In the genomic region with DNA sequence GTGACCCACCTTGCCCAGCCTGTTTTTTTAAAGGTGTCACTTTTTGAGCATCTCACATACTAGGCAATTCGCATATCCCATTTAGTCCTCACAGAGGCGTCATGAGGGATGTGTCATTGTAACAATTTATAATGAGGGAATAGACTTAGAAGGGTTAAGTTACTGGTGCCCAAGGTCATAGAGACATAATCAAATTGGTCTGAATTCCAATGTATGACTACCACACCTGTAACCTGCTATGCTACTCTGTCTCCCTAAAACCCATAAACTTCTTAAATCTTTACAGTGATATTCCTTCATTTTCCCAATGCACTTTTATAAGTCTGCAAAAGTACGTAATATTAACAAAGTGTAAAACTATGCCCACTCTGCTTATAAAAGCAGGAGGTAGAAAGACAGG, we compare ENCODE assay signal across 20 cellular contexts. TPM values are rescaled to one million over a fixed set of nuclear protein-coding genes. Genes with fewer than 3 reads are reported as not detected.
DNase-seq lines count a peak whose midpoint lies in the region; ATAC-seq and TF ChIP-seq lines count a peak whose summit lies in the region.
"Had no signal": no experiment of that assay in that cellular context is flagged by ENCODE, and none has a peak within 500 bp of the region (broad histone marks: within the 10 kb centered on the region; RNA-seq: fewer than 3 reads in every experiment).

No MANE protein-coding gene starts in this region.

- DNase-seq in PC-3 (peak; percentile 14), mesothelial cell of epicardium (ENCODE audit: low spot score in 2 of 2, unreplicated experiment in 2 of 2) (no peak), retina (no peak), mucosa of descending colon (no peak)
- no peak for DNase-seq in effector memory CD8-positive, alpha-beta T cell
- DNase-seq in stimulated activated effector memory CD8-positive, alpha-beta T cell treated with anti-CD3 and anti-CD28 coated beads, Interleukin-12 subunit alpha, Interleukin-12 subunit beta, amount 100 ng/mL, for 72 hours (ENCODE audit: low spot score in 2 of 2) = no peak
- DNase-seq in stimulated activated CD8-positive, alpha-beta memory T cell treated with anti-CD3 and anti-CD28 coated beads, Interleukin-4, amount 100 ng/mL, for 48 hours = no peak
- DNase-seq in effector CD8-positive, alpha-beta T cell (lab: John Stamatoyannopoulos, UW) = no peak
- DNase-seq: CD4-positive, alpha-beta T cell; COR-L47; DMS79; KBM-7; NCI-H1092 treated with DMSO at 0.1 percent for 48 hours; NCI-H2029 treated with DMSO at 0.1 percent for 48 hours; NCI-H226; NCI-H510A treated with DMSO at 0.1 percent for 48 hours; NCI-H748 treated with DMSO at 0.1 percent for 48 hours; NK-92 treated with Interleukin-12 subunit alpha and Interleukin-12 subunit beta, amount 100 ng/mL, for 24 hours; Peyer's patch had no signal

- ATAC-seq in PC-3 (no peak), mucosa of descending colon (no peak)
- no peak for ATAC-seq in effector memory CD8-positive, alpha-beta T cell (replicated peaks)
- ATAC-seq in stimulated activated effector memory CD8-positive, alpha-beta T cell treated with anti-CD3 and anti-CD28 coated beads, Interleukin-12 subunit alpha, Interleukin-12 subunit beta, amount 100 ng/mL, for 72 hours = no peak

- H3F3A ChIP-seq in PC-3 (ENCODE audit: low read length, unreplicated experiment) = no peaks in the 10 kb centered on the region

- peaks cover 89% of the 10 kb centered on the region for H3K79me2 ChIP-seq in PC-3 (ENCODE audit: low read length)

- peak overlapping the region; percentile 53 to 54 for H3K27ac Mint-ChIP-seq in effector memory CD8-positive, alpha-beta T cell
- peak overlapping the region; percentile 79 for H3K27ac Mint-ChIP-seq in mesothelial cell of epicardium
- H3K27ac Mint-ChIP-seq in stimulated activated effector memory CD8-positive, alpha-beta T cell treated with anti-CD3 and anti-CD28 coated beads, Interleukin-12 subunit alpha, Interleukin-12 subunit beta, amount 100 ng/mL, for 72 hours = peak overlapping the region; percentile 6
- H3K27ac Mint-ChIP-seq: CD4-positive, alpha-beta T cell had no signal

- H3K4me1 Mint-ChIP-seq in effector memory CD8-positive, alpha-beta T cell (ENCODE audit: low read depth in 2 of 2) = peaks cover 33 to 61% of the 10 kb centered on the region in 2 donors
- H3K4me1 Mint-ChIP-seq in mesothelial cell of epicardium = peaks cover 44% of the 10 kb centered on the region
- peaks cover 49% of the 10 kb centered on the region for H3K4me1 Mint-ChIP-seq in stimulated activated effector memory CD8-positive, alpha-beta T cell treated with anti-CD3 and anti-CD28 coated beads, Interleukin-12 subunit alpha, Interleukin-12 subunit beta, amount 100 ng/mL, for 72 hours

- H3K9me3 ChIP-seq in PC-3 (ENCODE audit: low read length) = 0 out of 2 replicates have a peak, but pooled peaks cover 4% of the 10 kb centered on the region
- H3K9me3 ChIP-seq in mucosa of descending colon = no peaks in the 10 kb centered on the region
- H3K9me3 ChIP-seq: Peyer's patch had no signal

- no peak overlapping the region for H3K9ac ChIP-seq in PC-3 (ENCODE audit: low read length)
- H3K9ac ChIP-seq: BLaER1 had no signal

- no TSS peak for BruUV-seq in PC-3 (replicated peaks; lab: Mats Ljungman, UMichigan)

- H4K20me1 ChIP-seq in PC-3 (ENCODE audit: low read length) = peaks cover 9% of the 10 kb centered on the region; the same call in 1 of the 2 replicates

- no peak overlapping the region for H3K27ac ChIP-seq in PC-3 (ENCODE audit: low read length)
- H3K27ac ChIP-seq: BLaER1, Peyer's patch had no signal

- no peak overlapping the region for H2AFZ ChIP-seq in PC-3 (ENCODE audit: low read length)

- H3K27me3 ChIP-seq in PC-3 (ENCODE audit: low read length) = no peaks in the 10 kb centered on the region
- H3K27me3 ChIP-seq: BLaER1, Peyer's patch had no signal

- H3K4me3 Mint-ChIP-seq in effector memory CD8-positive, alpha-beta T cell = peak overlapping the region in 1 of 2 donors; percentile 22
- no peak overlapping the region for H3K4me3 Mint-ChIP-seq in mesothelial cell of epicardium
- no peak overlapping the region for H3K4me3 Mint-ChIP-seq in stimulated activated effector memory CD8-positive, alpha-beta T cell treated with anti-CD3 and anti-CD28 coated beads, Interleukin-12 subunit alpha, Interleukin-12 subunit beta, amount 100 ng/mL, for 72 hours
- H3K4me3 Mint-ChIP-seq: CD4-positive, alpha-beta T cell had no signal

- CTCF ChIA-PET in PC-3 (lab: Charles Lee) = no interaction called here

- H3K9me3 Mint-ChIP-seq in effector memory CD8-positive, alpha-beta T cell = no peaks in the 10 kb centered on the region
- H3K9me3 Mint-ChIP-seq in mesothelial cell of epicardium = peaks cover 22% of the 10 kb centered on the region
- no peaks in the 10 kb centered on the region for H3K9me3 Mint-ChIP-seq in stimulated activated effector memory CD8-positive, alpha-beta T cell treated with anti-CD3 and anti-CD28 coated beads, Interleukin-12 subunit alpha, Interleukin-12 subunit beta, amount 100 ng/mL, for 72 hours
- H3K9me3 Mint-ChIP-seq: CD4-positive, alpha-beta T cell had no signal

- H3K4me1 ChIP-seq in PC-3 (ENCODE audit: insufficient read depth, low read length) (peaks cover 12% of the 10 kb centered on the region), mucosa of descending colon (ENCODE audit: low read depth) (peaks cover 2% of the 10 kb centered on the region)

- H3K36me3 ChIP-seq in PC-3 (ENCODE audit: low read depth, low read length) (no peaks in the 10 kb centered on the region), mucosa of descending colon (ENCODE audit: low read depth) (no peaks in the 10 kb centered on the region)
- H3K36me3 ChIP-seq: Peyer's patch had no signal

- H3K9me2 ChIP-seq in PC-3 (replicated peaks; ENCODE audit: low read length) = no peaks in the 10 kb centered on the region

- TF ChIP-seq CTCF in PC-3 (conservative IDR thresholded peaks at IDR 0.05; ENCODE audit: low read depth, low read length) (no peak), mesothelial cell of epicardium (IDR thresholded peaks at IDR 0.05; ENCODE audit: unreplicated experiment) (no peak), mucosa of descending colon (IDR thresholded peaks at IDR 0.05) (no peak)

- H3K4me3 ChIP-seq in PC-3 (ENCODE audit: low read length) (no peak overlapping the region), mucosa of descending colon (no peak overlapping the region)
- H3K4me3 ChIP-seq: BLaER1, Peyer's patch had no signal

- intact Hi-C loops in PC-3 (cut with micrococcal nuclease) = no loop called here
- intact Hi-C loops in mucosa of descending colon (cut with DNase I, micrococcal nuclease) = no loop called here

- peaks cover 9% of the 10 kb centered on the region for H3K36me3 Mint-ChIP-seq in effector memory CD8-positive, alpha-beta T cell (ENCODE audit: insufficient read depth)
- H3K36me3 Mint-ChIP-seq in mesothelial cell of epicardium = peaks cover 20% of the 10 kb centered on the region
- no peaks in the 10 kb centered on the region for H3K36me3 Mint-ChIP-seq in stimulated activated effector memory CD8-positive, alpha-beta T cell treated with anti-CD3 and anti-CD28 coated beads, Interleukin-12 subunit alpha, Interleukin-12 subunit beta, amount 100 ng/mL, for 72 hours

- no peaks in the 10 kb centered on the region for H3K27me3 Mint-ChIP-seq in effector memory CD8-positive, alpha-beta T cell
- no peaks in the 10 kb centered on the region for H3K27me3 Mint-ChIP-seq in mesothelial cell of epicardium (ENCODE audit: low read depth)
- H3K27me3 Mint-ChIP-seq: CD4-positive, alpha-beta T cell had no signal

- POLR2A ChIA-PET in PC-3 (lab: Charles Lee; ENCODE audit: unreplicated experiment) = no interaction called here

- 0 out of 2 replicates have a peak overlapping the region, but pooled peaks have one; percentile 10 for H3K4me2 ChIP-seq in PC-3 (ENCODE audit: low read length)
- H3K4me2 ChIP-seq: BLaER1 had no signal

RNA-seq across cellular contexts. Expression of gene ZMYND11, which starts 7.1 kb away (rescaled TPM):
- total RNA-seq in PC-3 (2014; rRNA removed) (17.0 and 17.1 TPM in 2 replicates), mesothelial cell of epicardium (64.1 to 69.2 TPM (median 64.9 TPM) in 3 replicates), mucosa of descending colon (100 to 1,000 TPM in 1 of 3 donors, 10 to 100 TPM in 2; 34.5 to 131 (median 37.6) TPM)

Comparison
In these comparisons a context has a peak if more than half of its experiments do, and no peak if none do; other contexts are left out.
1. H3K27ac Mint-ChIP-seq: peak in every context shown above with its lines; median percentile 79 in mesothelial cell of epicardium; 54 in effector memory CD8-positive, alpha-beta T cell; 6 in stimulated activated effector memory CD8-positive, alpha-beta T cell treated with anti-CD3 and anti-CD28 coated beads, Interleukin-12 subunit alpha, Interleukin-12 subunit beta, amount 100 ng/mL, for 72 hours.